In genomic region chr11:76776472-76776871, GRCh38 we compare ENCODE assay signal across 16 cellular contexts. TPM values are rescaled to one million over a fixed set of nuclear protein-coding genes. Genes with fewer than 3 reads are reported as not detected.
A peak's percentile ranks its signal among the peaks of the same experiment; 100 is the strongest.
DNase-seq lines count a peak whose midpoint lies in the region; ATAC-seq, FAIRE-seq and TF ChIP-seq lines count a peak whose summit lies in the region.
"Had no signal": no experiment of that assay in that cellular context is flagged by ENCODE, and none has a peak within 500 bp of the region (broad histone marks: within the 10 kb centered on the region; RNA-seq: fewer than 3 reads in every experiment).

No MANE protein-coding gene starts in this region.

- 98% methylated on average over 3 of the region's 3 CpGs for WGBS in HepG2 (ENCODE audit: low lambda C conversion rate)
- 92% methylated on average over 3 of the region's 3 CpGs for WGBS in right lobe of liver (ENCODE audit: insufficient coverage, low coverage, low lambda C conversion rate, missing lambda C conversion rate)
- 10% methylated on average over 3 of the region's 3 CpGs for WGBS in GM12878 (ENCODE audit: insufficient coverage, insufficient replicate concordance, low lambda C conversion rate, missing lambda C conversion rate)

- H3K9me3 ChIP-seq in HepG2 (ENCODE audit: low read length) (peaks cover 11% of the 10 kb centered on the region), right lobe of liver (peaks cover 0 to 3% (median 0%) of the 10 kb centered on the region in 4 donors), GM12878 (replicated peaks; ENCODE audit: control insufficient read depth, insufficient read depth, low read length) (peaks cover 5% of the 10 kb centered on the region; the same call in 2 of the 3 replicates)

- BruUV-seq in HepG2 (replicated peaks; lab: Mats Ljungman, UMichigan) (no TSS peak), GM12878 (replicated peaks; lab: Mats Ljungman, UMichigan) (no TSS peak)

- H4K20me1 ChIP-seq in HepG2 (ENCODE audit: insufficient read depth, low read length) (no peaks in the 10 kb centered on the region), GM12878 (ENCODE audit: control insufficient read depth, insufficient read depth) (no peaks in the 10 kb centered on the region)

- no peaks in the 10 kb centered on the region for H3K27me3 ChIP-seq in HepG2 (ENCODE audit: control insufficient read depth in 1 of 2, insufficient read depth in 2 of 2, low read length in 2 of 2)
- no peaks in the 10 kb centered on the region for H3K27me3 ChIP-seq in right lobe of liver
- H3K27me3 ChIP-seq in GM12878 (replicated peaks in 1 of 2; ENCODE audit: control insufficient read depth in 2 of 2, insufficient read depth in 2 of 2, low read length in 1 of 2) = no peaks in the 10 kb centered on the region; a peak in 1 of 4 replicates

- H3K4me1 ChIP-seq in HepG2 (ENCODE audit: insufficient read depth, low read length) = peaks cover 67% of the 10 kb centered on the region
- H3K4me1 ChIP-seq in right lobe of liver = peaks cover 0 to 73% (median 25%) of the 10 kb centered on the region in 4 donors
- H3K4me1 ChIP-seq in GM12878 (ENCODE audit: control insufficient read depth, insufficient read depth, low read length) = no peaks in the 10 kb centered on the region

- H3K36me3 ChIP-seq in HepG2 (replicated peaks in 1 of 2; ENCODE audit: control insufficient read depth in 1 of 2, insufficient read depth in 2 of 2, low read length in 2 of 2) (no peaks in the 10 kb centered on the region), right lobe of liver (no peaks in the 10 kb centered on the region), GM12878 (ENCODE audit: control insufficient read depth in 2 of 2, insufficient read depth in 2 of 2, low read length in 1 of 2) (no peaks in the 10 kb centered on the region)
- H3K36me3 ChIP-seq: HAP-1 had no signal

- H3K27ac ChIP-seq in HepG2 (ENCODE audit: extremely low read length, insufficient read depth, low read length) (no peak overlapping the region), right lobe of liver (peak overlapping the region in 1 of 3 donors; percentile 100), GM12878 (ENCODE audit: control insufficient read depth, insufficient read depth) (no peak overlapping the region)
- H3K27ac ChIP-seq: C4-2B had no signal

- intact Hi-C loops in HepG2 (cut with micrococcal nuclease; ENCODE audit: unreplicated experiment) (no loop called here), right lobe of liver (cut with DNase I) (no loop called here), GM12878 (cut with micrococcal nuclease; ENCODE audit: unreplicated experiment) (no loop called here)

- H3K79me2 ChIP-seq in HepG2 (ENCODE audit: insufficient read depth, low read length) = no peaks in the 10 kb centered on the region
- no peaks in the 10 kb centered on the region for H3K79me2 ChIP-seq in GM12878 (ENCODE audit: control insufficient read depth, insufficient read depth, low read length)

- CTCF ChIA-PET in HepG2 (lab: Yijun Ruan, JAX; ENCODE audit: low intra/inter-chr PET ratio, low total read pairs) = no interaction called here
- CTCF ChIA-PET in HEK293T (lab: Yijun Ruan, JAX) = no interaction called here
- CTCF ChIA-PET in GM12878 (lab: Yijun Ruan, JAX) = interaction anchor here (1.0 kb wide), 1 partner anchor 178 kb away, joined by 3 read pairs; no protein-coding TSS in a partner anchor

- H3K9ac ChIP-seq in HepG2 (ENCODE audit: insufficient read depth, low read depth, low read length) = no peak overlapping the region
- no peak overlapping the region for H3K9ac ChIP-seq in GM12878 (ENCODE audit: control insufficient read depth, insufficient read depth, low read length)

- TF ChIP-seq EP300 in HepG2 (IDR thresholded peaks at IDR 0.05; ENCODE audit: low read depth in 2 of 2, low read length in 2 of 2) = no peak
- no peak for TF ChIP-seq EP300 in HepG2 (CRISPR knock-in tag; IDR thresholded peaks at IDR 0.05; ENCODE audit: borderline replicate concordance)
- TF ChIP-seq EP300 in GM12878 (IDR thresholded peaks at IDR 0.05; ENCODE audit: borderline replicate concordance in 1 of 2, control insufficient read depth in 1 of 2, low read depth in 2 of 2, low read length in 2 of 2) = no peak

- DNase-seq in HepG2 (ENCODE audit: low spot score) (no peak), right lobe of liver (no peak), HEK293T (ENCODE audit: extremely low spot score) (no peak), GM12878 (ENCODE audit: low read depth, low spot score) (no peak), NCI-H774 (lab: John Stamatoyannopoulos, UW) (no peak), NCI-H2029 (lab: John Stamatoyannopoulos, UW) (no peak), NCI-H1417 treated with DMSO at 0.1 percent for 48 hours (lab: John Stamatoyannopoulos, UW) (no peak)
- DNase-seq: AML-193; Caco-2; CD4-positive, alpha-beta T cell; DMS79 treated with DMSO at 0.1 percent for 48 hours; GF-D8 had no signal

- POLR2A ChIA-PET in HepG2 (lab: Yijun Ruan, JAX) = no interaction called here
- POLR2A ChIA-PET in HEK293T (lab: Yijun Ruan, JAX) = no interaction called here
- POLR2A ChIA-PET in GM12878 (lab: Charles Lee) = no interaction called here

- TF ChIP-seq POLR2A in HepG2 (IDR thresholded peaks at IDR 0.05; ENCODE audit: insufficient read depth in 1 of 2, low read depth in 2 of 2, low read length in 2 of 2) = no peak
- TF ChIP-seq POLR2A in right lobe of liver (IDR thresholded peaks at IDR 0.05) = no peak
- no peak for TF ChIP-seq POLR2A in GM12878 (IDR thresholded peaks at IDR 0.05; ENCODE audit: low read depth, low read length)

- H3K4me2 ChIP-seq in HepG2 (ENCODE audit: low read depth, low read length) (no peak overlapping the region), GM12878 (ENCODE audit: control insufficient read depth, insufficient read depth) (no peak overlapping the region)

- ATAC-seq in HepG2 = no peak
- no peak for ATAC-seq in right lobe of liver
- no peak for ATAC-seq in GM12878

- in situ Hi-C loops in HepG2 (cut with HindIII; ENCODE audit: extremely low pct_ligation_motif_present, low pct_unique_long_range_greater_than_20kb) = no loop called here
- in situ Hi-C loops in GM12878 (cut with MboI) = no loop called here

- H3K4me3 ChIP-seq in HepG2 (replicated peaks in 1 of 3; ENCODE audit: insufficient read depth in 1 of 3, low read depth in 2 of 3, low read length in 3 of 3) = no peak overlapping the region
- H3K4me3 ChIP-seq in right lobe of liver = no peak overlapping the region
- no peak overlapping the region for H3K4me3 ChIP-seq in GM12878
- H3K4me3 ChIP-seq: HAP-1 had no signal

- no peak for FAIRE-seq in HepG2 (lab: Jason Lieb, UNC)
- FAIRE-seq in GM12878 (lab: Jason Lieb, UNC) = no peak
- FAIRE-seq: A204.1, D721Med had no signal

- H2AFZ ChIP-seq in HepG2 (ENCODE audit: low read length) = no peak overlapping the region
- H2AFZ ChIP-seq in GM12878 (ENCODE audit: control insufficient read depth, low read depth, low read length) = no peak overlapping the region

- SMC1A ChIA-PET in GM12878 (lab: Charles Lee; ENCODE audit: uncharacterized antibody, unreplicated experiment) = no interaction called here

- RAD21 ChIA-PET in GM12878 (lab: Charles Lee; ENCODE audit: unreplicated experiment) = no interaction called here

- TF ChIP-seq RAD21 in HepG2 (CRISPR knock-in tag; IDR thresholded peaks at IDR 0.05) = no peak
- no peak for TF ChIP-seq RAD21 in GM12878 (IDR thresholded peaks at IDR 0.05; ENCODE audit: insufficient read depth, low read depth, low read length)

- TF ChIP-seq CTCF in HepG2 (CRISPR knock-in tag; IDR thresholded peaks at IDR 0.05) (no peak), right lobe of liver (IDR thresholded peaks at IDR 0.05) (no peak), GM12878 (IDR thresholded peaks at IDR 0.05 in 2 of 3, conservative IDR thresholded peaks at IDR 0.05 in 1 of 3; ENCODE audit: control insufficient read depth in 2 of 3, extremely low read depth in 1 of 3, insufficient read depth in 1 of 3, low read depth in 3 of 3, low read length in 3 of 3) (no peak)

RNA-seq across cellular contexts. Expression of gene TSKU, which starts 6.7 kb away (rescaled TPM):
- total RNA-seq in HepG2 (2016; rRNA removed; fragmentation: Illumina TruSeq; extraction: Trizol) = 11.9 and 21.4 TPM in 2 replicates
- total RNA-seq in HepG2 (2016; cell fraction: cytosol; rRNA removed; fragmentation: Illumina TruSeq; extraction: Trizol; ENCODE audit: low read depth) = 7.5 TPM in 2 replicates
- 10.8 and 20.0 TPM in 2 replicates for total RNA-seq in HepG2 (2016; cell fraction: insoluble cytoplasmic fraction; rRNA removed; fragmentation: Illumina TruSeq; extraction: Trizol)
- 20.4 and 22.9 TPM in 2 replicates for total RNA-seq in HepG2 (2016; cell fraction: membrane; rRNA removed; fragmentation: Illumina TruSeq; extraction: Trizol)
- total RNA-seq in HepG2 (2016; cell fraction: nucleus; rRNA removed; fragmentation: Illumina TruSeq; extraction: Trizol) = 19.5 and 22.7 TPM in 2 replicates
- polyA plus RNA-seq in HepG2 (2011; rRNA removed) = 20.3 and 27.9 TPM in 2 replicates
- polyA plus RNA-seq in HepG2 (2011; cell fraction: cytosol; rRNA removed) = 17.7 and 23.1 TPM in 2 replicates
- 18.1 and 21.0 TPM in 2 replicates for polyA plus RNA-seq in HepG2 (2011; cell fraction: nucleus; rRNA removed)
- polyA plus RNA-seq in HepG2 (2012) = 12.6 and 19.6 TPM in 2 replicates
- 8.7 and 9.4 TPM in 2 replicates for polyA plus RNA-seq in HepG2 (2016; cell fraction: cytosol; fragmentation: Illumina TruSeq; extraction: Trizol; ENCODE audit: low read depth)
- polyA plus RNA-seq in HepG2 (2016; cell fraction: insoluble cytoplasmic fraction; fragmentation: Illumina TruSeq; extraction: Trizol; ENCODE audit: low read depth) = 14.2 and 18.9 TPM in 2 replicates
- polyA plus RNA-seq in HepG2 (2016; cell fraction: membrane; fragmentation: Illumina TruSeq; extraction: Trizol; ENCODE audit: low read depth) = 23.1 and 23.6 TPM in 2 replicates
- polyA plus RNA-seq in HepG2 (2016; cell fraction: nucleus; fragmentation: Illumina TruSeq; extraction: Trizol; ENCODE audit: insufficient read depth, low read depth) = 30.1 and 34.2 TPM in 2 replicates
- 66.3 and 74.4 TPM in 2 replicates for polyA minus RNA-seq in HepG2 (2011; rRNA and poly(A)+ RNA removed; ENCODE audit: low replicate concordance)
- polyA minus RNA-seq in HepG2 (2011; cell fraction: cytosol; rRNA and poly(A)+ RNA removed) = 16.7 and 18.5 TPM in 2 replicates
- 11.3 and 15.5 TPM in 2 replicates for polyA minus RNA-seq in HepG2 (2011; cell fraction: nucleus; rRNA and poly(A)+ RNA removed)
- total RNA-seq in right lobe of liver = 1,000 to 10,000 TPM in 1 of 6 experiments, 100 to 1,000 TPM in 4, 10 to 100 TPM in 1; 66.1 to 1,026 (median 278) TPM
- 0.40 and 0.49 TPM in 2 replicates for total RNA-seq in GM12878 (2013; cell fraction: nucleolus; rRNA removed)
- total RNA-seq in GM12878 (2014; rRNA removed) = 1.0 and 1.1 TPM in 2 replicates
- total RNA-seq in GM12878 (2014; rRNA removed; fragmentation: Illumina TruSeq; extraction: Trizol) = 0.41 and 0.67 TPM in 2 replicates
- 1.2 and 1.5 TPM in 2 replicates for total RNA-seq in GM12878 (2021)
- polyA plus RNA-seq in GM12878 (2011; ENCODE audit: low read depth) = not detected
- polyA plus RNA-seq in GM12878 (2011; rRNA removed) = 0.01 and 0.04 TPM in 2 replicates
- polyA plus RNA-seq in GM12878 (2011; cell fraction: cytosol; rRNA removed) = 0.08 and 0.18 TPM in 2 replicates
- 0.03 and 0.10 TPM in 2 replicates for polyA plus RNA-seq in GM12878 (2011; cell fraction: nucleus; rRNA removed)
- polyA plus RNA-seq in GM12878 (2012) = 0.30 and 0.72 TPM in 2 replicates
- 0.25 and 0.57 TPM in 2 replicates for polyA plus RNA-seq in GM12878 (2014; fragmentation: Illumina TruSeq; extraction: Trizol)
- polyA plus RNA-seq in GM12878 (2014; fragmentation: Nextera tagmentation; extraction: Ambion mirVana) = under 1 TPM; 0.13 to 0.16 TPM
- polyA plus RNA-seq in GM12878 (2014; rRNA removed) = 1.4 and 1.6 TPM in 2 replicates
- polyA plus RNA-seq in GM12878 (2016; fragmentation: Nextera tagmentation; extraction: Ambion mirVana) = under 1 TPM; 0.21 to 0.71 TPM
- polyA minus RNA-seq in GM12878 (2011; rRNA and poly(A)+ RNA removed) = not detected in 2 replicates
- 1.6 and 2.0 TPM in 2 replicates for polyA minus RNA-seq in GM12878 (2011; cell fraction: cytosol; rRNA and poly(A)+ RNA removed)
- 0.38 TPM in 1 of 2 replicates, not detected in the other for polyA minus RNA-seq in GM12878 (2011; cell fraction: nucleus; rRNA and poly(A)+ RNA removed)

Comparison
In these comparisons a context has a peak if more than half of its experiments do, and no peak if none do; other contexts are left out.
1. Of the 75 proteins assayed by ChIP-seq in both HepG2 and GM12878: peak only in HepG2: none; only in GM12878: CBX5; in both: none; in neither: 74.